Comparison of ENCODE assay signal across 8 cellular contexts in the genomic region with DNA sequence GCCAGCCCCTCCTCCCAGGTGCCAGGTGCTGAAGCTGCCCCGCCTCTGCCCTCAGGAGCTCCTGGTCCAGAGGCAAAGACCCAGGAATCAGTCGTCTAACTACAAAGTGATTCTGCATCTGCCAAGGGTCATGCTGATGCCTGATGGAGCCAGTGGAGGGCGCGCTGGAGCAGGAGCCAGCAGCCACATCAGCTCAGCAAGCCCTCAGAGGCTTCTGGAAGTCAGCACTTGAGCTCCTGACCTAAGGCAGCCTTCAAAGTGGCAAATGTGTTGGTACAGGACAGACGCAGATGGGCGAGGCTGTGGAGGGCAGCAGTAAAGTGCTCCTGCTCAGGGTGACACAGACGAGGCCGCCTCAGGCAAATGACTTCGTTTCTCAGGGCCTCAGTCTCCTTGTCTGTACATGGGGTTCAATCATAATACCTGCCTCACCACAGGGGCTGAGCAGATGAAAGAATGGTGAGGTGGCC. TPM values are rescaled to one million over a fixed set of nuclear protein-coding genes. Genes with fewer than 3 reads are reported as not detected.
A peak's percentile ranks its signal among the peaks of the same experiment; 100 is the strongest.
DNase-seq lines count a peak whose midpoint lies in the region; ATAC-seq and TF ChIP-seq lines count a peak whose summit lies in the region.

No MANE protein-coding gene starts in this region.

- peak overlapping the region in 3 of 7 donors; percentile 15 to 73 (median 42) for H3K27ac Mint-ChIP-seq in CD4-positive, alpha-beta memory T cell

- no peak overlapping the region for H3K27ac ChIP-seq in CD4-positive, alpha-beta memory T cell (ENCODE audit: low read depth, low read length)
- H3K27ac ChIP-seq in RWPE2 (ENCODE audit: poor library complexity, severe bottlenecking) (no peak overlapping the region), ascending aorta (no peak overlapping the region), right lobe of liver (no peak overlapping the region), stomach (no peak overlapping the region), suprapubic skin (no peak overlapping the region)

- POLR2A ChIA-PET in CD4-positive, alpha-beta memory T cell (lab: Charles Lee; ENCODE audit: partially characterized antibody) = no interaction called here

- no peaks in the 10 kb centered on the region for H3K27me3 Mint-ChIP-seq in CD4-positive, alpha-beta memory T cell

- no peaks in the 10 kb centered on the region for H3K9me3 Mint-ChIP-seq in CD4-positive, alpha-beta memory T cell

- no peaks in the 10 kb centered on the region for H3K4me1 Mint-ChIP-seq in CD4-positive, alpha-beta memory T cell

- H3K4me1 ChIP-seq in CD4-positive, alpha-beta memory T cell (ENCODE audit: insufficient read depth, low read length) = no peaks in the 10 kb centered on the region
- H3K4me1 ChIP-seq in RWPE2 (ENCODE audit: insufficient read depth, poor library complexity, severe bottlenecking) = no peaks in the 10 kb centered on the region
- H3K4me1 ChIP-seq in ascending aorta = no peaks in the 10 kb centered on the region
- H3K4me1 ChIP-seq in right lobe of liver = peaks cover 0 to 3% (median 0%) of the 10 kb centered on the region in 4 donors
- H3K4me1 ChIP-seq in stomach = peaks cover 15 to 38% (median 33%) of the 10 kb centered on the region in 4 donors
- no peaks in the 10 kb centered on the region for H3K4me1 ChIP-seq in suprapubic skin

- peaks cover 47% of the 10 kb centered on the region for H3K36me3 ChIP-seq in CD4-positive, alpha-beta memory T cell (ENCODE audit: insufficient read depth, low read length)
- H3K36me3 ChIP-seq in RWPE2 (ENCODE audit: low read depth) (peaks cover 51% of the 10 kb centered on the region), ascending aorta (peaks cover 51 to 73% of the 10 kb centered on the region in 2 donors), right lobe of liver (peaks cover 0 to 29% (median 10%) of the 10 kb centered on the region in 4 donors), stomach (peaks cover 17 to 97% (median 92%) of the 10 kb centered on the region in 4 donors), suprapubic skin (peaks cover 67% of the 10 kb centered on the region)

- CTCF ChIA-PET in CD4-positive, alpha-beta memory T cell (lab: Charles Lee; ENCODE audit: partially characterized antibody) = interaction anchor here (0.9 to 2.0 kb wide), 5 partner anchors 52 to 101 kb away, joined by 3 to 8 read pairs (median 4); no protein-coding TSS in a partner anchor

- H3K9me3 ChIP-seq in CD4-positive, alpha-beta memory T cell (ENCODE audit: control insufficient read depth in 1 of 2, low read length in 2 of 2) = no peaks in the 10 kb centered on the region
- H3K9me3 ChIP-seq in RWPE2 (ENCODE audit: severe bottlenecking) (no peaks in the 10 kb centered on the region), ascending aorta (no peaks in the 10 kb centered on the region), right lobe of liver (no peaks in the 10 kb centered on the region), stomach (no peaks in the 10 kb centered on the region), suprapubic skin (no peaks in the 10 kb centered on the region)

- intact Hi-C loops in CD4-positive, alpha-beta memory T cell (cut with micrococcal nuclease) = loop anchor here (1.0 to 5.0 kb wide), 2 partner anchors 91 to 107 kb away; no protein-coding TSS in a partner anchor
- intact Hi-C loops in ascending aorta (cut with DNase I) = no loop called here
- intact Hi-C loops in right lobe of liver (cut with DNase I) = loop anchor here in 1 of 2 donors (5.0 kb wide), 1 partner anchor 58 kb away; no protein-coding TSS in a partner anchor
- intact Hi-C loops in stomach (cut with DNase I; ENCODE audit: low total_unique reads) = no loop called here

- TF ChIP-seq EP300 in stomach (IDR thresholded peaks at IDR 0.05) = no peak
- TF ChIP-seq EP300 in suprapubic skin (IDR thresholded peaks at IDR 0.05) = no peak

- no peak overlapping the region for H3K4me3 ChIP-seq in CD4-positive, alpha-beta memory T cell (ENCODE audit: low read length in 2 of 2)
- H3K4me3 ChIP-seq in HFF-Myc (replicated peaks; ENCODE audit: low read depth, low read length) (no peak overlapping the region), RWPE2 (ENCODE audit: severe bottlenecking) (no peak overlapping the region), ascending aorta (no peak overlapping the region), right lobe of liver (no peak overlapping the region), stomach (no peak overlapping the region), suprapubic skin (no peak overlapping the region)

- TF ChIP-seq CTCF in HFF-Myc (IDR thresholded peaks at IDR 0.05; ENCODE audit: low read depth, low read length, missing control alignments) (peak; percentile 73), RWPE2 (IDR thresholded peaks at IDR 0.05; ENCODE audit: poor library complexity, severe bottlenecking) (peak; percentile 39), ascending aorta (IDR thresholded peaks at IDR 0.05) (peak in 2 of 3 experiments; percentile 25 to 38), right lobe of liver (IDR thresholded peaks at IDR 0.05) (peak; percentile 50 to 67 (median 57)), stomach (IDR thresholded peaks at IDR 0.05) (peak in 5 of 7 experiments; percentile 30 to 61 (median 58)), suprapubic skin (IDR thresholded peaks at IDR 0.05) (peak in 1 of 2 donors; percentile 42)

- H3K4me3 Mint-ChIP-seq in CD4-positive, alpha-beta memory T cell = no peak overlapping the region

- ATAC-seq in RWPE2 (ENCODE audit: low read depth) (0 out of 3 replicates have a peak, but pooled peaks have one; percentile 13), right lobe of liver (peak; percentile 62 to 71 (median 66)), HG02571 (IDR thresholded peaks at IDR 0.05; ENCODE audit: unreplicated experiment) (no peak)

- no peaks in the 10 kb centered on the region for H3K27me3 ChIP-seq in CD4-positive, alpha-beta memory T cell (ENCODE audit: insufficient read depth, low read length)
- H3K27me3 ChIP-seq in RWPE2 (ENCODE audit: insufficient read depth, poor library complexity, severe bottlenecking) (no peaks in the 10 kb centered on the region), ascending aorta (no peaks in the 10 kb centered on the region), right lobe of liver (no peaks in the 10 kb centered on the region), stomach (no peaks in the 10 kb centered on the region), suprapubic skin (no peaks in the 10 kb centered on the region)

- 40% methylated on average over 2 of the region's 9 CpGs for WGBS in right lobe of liver (ENCODE audit: insufficient coverage, low coverage, low lambda C conversion rate, missing lambda C conversion rate)
- 45 to 63% (median 58%) methylated on average over 7 to 9 of the region's 9 CpGs for WGBS in stomach, 5 donors
- 78% methylated on average over 7 of the region's 9 CpGs for WGBS in suprapubic skin

- peak in 4 of 5 donors; percentile 16 to 32 (median 25) for DNase-seq in CD4-positive, alpha-beta memory T cell
- DNase-seq in HFF-Myc (ENCODE audit: extremely low read depth, low read depth) (peak; percentile 21), RWPE2 (ENCODE audit: low spot score) (no peak), ascending aorta (ENCODE audit: low spot score in 2 of 2) (no peak), right lobe of liver (no peak), stomach (peak; percentile 75), suprapubic skin (ENCODE audit: low spot score in 2 of 2) (no peak)

- no peak for TF ChIP-seq POLR2A in right lobe of liver (IDR thresholded peaks at IDR 0.05)
- no peak for TF ChIP-seq POLR2A in stomach (IDR thresholded peaks at IDR 0.05)
- no peak for TF ChIP-seq POLR2A in suprapubic skin (IDR thresholded peaks at IDR 0.05)

- peaks cover 33 to 62% of the 10 kb centered on the region in 2 donors for H3K36me3 Mint-ChIP-seq in CD4-positive, alpha-beta memory T cell

RNA-seq across cellular contexts. Expression of a gene that starts 10.9 kb away (rescaled TPM):
- 10 to 100 TPM; 13.8 to 15.4 TPM for total RNA-seq in CD4-positive, alpha-beta memory T cell
- 10 to 100 TPM; 16.2 to 17.6 TPM for polyA plus RNA-seq in CD4-positive, alpha-beta memory T cell
- total RNA-seq in ascending aorta = 47.1 TPM
- 10 to 100 TPM in 2 of 6 experiments, 1 to 10 TPM in 4; 6.7 to 12.2 (median 8.8) TPM for total RNA-seq in right lobe of liver
- total RNA-seq in stomach = 10 to 100 TPM in 3 of 5 donors, 1 to 10 TPM in 2; 5.5 to 42.4 (median 17.4) TPM
- polyA plus RNA-seq in stomach = 10 to 100 TPM in 1 of 3 donors, 1 to 10 TPM in 2; 8.1 to 18.3 (median 8.5) TPM
- total RNA-seq in suprapubic skin = 10 to 100 TPM in 1 of 4 donors, 1 to 10 TPM in 3; 5.4 to 14.8 (median 7.1) TPM

RNA-seq across cellular contexts. Expression of a gene that starts 27.0 kb away (rescaled TPM):
- not detected for total RNA-seq in CD4-positive, alpha-beta memory T cell
- polyA plus RNA-seq in CD4-positive, alpha-beta memory T cell = not detected
- total RNA-seq in ascending aorta = not detected
- 10 to 100 TPM in 5 of 6 experiments, 1 to 10 TPM in 1; 9.8 to 20.5 (median 19.0) TPM for total RNA-seq in right lobe of liver
- 10 to 100 TPM in 2 of 5 donors, 1 to 10 TPM in 2, under 1 TPM in 1; 0.89 to 14.5 (median 7.0) TPM for total RNA-seq in stomach
- 1 to 10 TPM; 4.4 to 8.2 (median 4.8) TPM for polyA plus RNA-seq in stomach
- under 1 TPM in 1 of 4 donors, not detected in 3; 0.57 TPM for total RNA-seq in suprapubic skin

RNA-seq across cellular contexts. Expression of a gene that starts 33.7 kb away (rescaled TPM):
- 1 to 10 TPM; 7.2 to 9.7 TPM for total RNA-seq in CD4-positive, alpha-beta memory T cell
- polyA plus RNA-seq in CD4-positive, alpha-beta memory T cell = 1 to 10 TPM; 5.6 to 9.8 TPM
- not detected for total RNA-seq in ascending aorta
- 10 to 100 TPM in 2 of 6 experiments, 1 to 10 TPM in 4; 1.6 to 19.2 (median 4.1) TPM for total RNA-seq in right lobe of liver
- 10 to 100 TPM in 3 of 5 donors, not detected in 2; 19.3 to 35.0 (median 24.8) TPM for total RNA-seq in stomach
- 10 to 100 TPM in 1 of 3 donors, 1 to 10 TPM in 2; 2.1 to 54.7 (median 4.5) TPM for polyA plus RNA-seq in stomach
- under 1 TPM in 3 of 4 donors, not detected in 1; 0.53 to 0.91 (median 0.64) TPM for total RNA-seq in suprapubic skin

Comparison
In these comparisons a context has a peak if more than half of its experiments do, and no peak if none do; other contexts are left out.
1. DNase-seq: peak in CD4-positive, alpha-beta memory T cell (4 of 5), HFF-Myc (single experiment) and stomach (single experiment); none in RWPE2 (single experiment), ascending aorta (0 of 2), right lobe of liver (0 of 3) and suprapubic skin (0 of 2).